1 cellular context compared by ENCODE assay signal in genomic region chr5:155714435-155714834, GRCh38.
A peak's percentile ranks its signal among the peaks of the same experiment; 100 is the strongest.
TF ChIP-seq lines count a peak whose summit lies in the region.
"Not testable (repeated sequence)": the region's sequence is repeated elsewhere in the genome, so short reads cannot be mapped to it uniquely, and the experiment has no call there.

No MANE protein-coding gene starts in this region.

- CTCF ChIA-PET in HEK293 (lab: Yijun Ruan, JAX): not testable (repeated sequence)

- POLR2A ChIA-PET in HEK293 (lab: Yijun Ruan, JAX): not testable (repeated sequence)

- H3K9me3 ChIP-seq in HEK293 (ENCODE audit: control insufficient read depth, insufficient read depth, low read depth, low read length): not testable (repeated sequence)

- H3K4me3 ChIP-seq in HEK293 (ENCODE audit: low read depth, low read length): not testable (repeated sequence)

- not testable (repeated sequence) for H3K4me1 ChIP-seq in HEK293 (ENCODE audit: control insufficient read depth, insufficient read depth, low read length)

- not testable (repeated sequence) for TF ChIP-seq CTCF in HEK293 (tag by site-specific recombination; IDR thresholded peaks at IDR 0.05)

- H3K27ac ChIP-seq in HEK293 (ENCODE audit: extremely low read depth, low read depth, low read length): not testable (repeated sequence)

- not testable (repeated sequence) for H3K36me3 ChIP-seq in HEK293 (ENCODE audit: control insufficient read depth in 2 of 2, insufficient read depth in 1 of 2, low read length in 2 of 2)

TF ChIP-seq in HEK293, 187 proteins besides CTCF, POLR2A, EP300 and RAD21:
- TF ChIP-seq SCRT2 (tag by site-specific recombination; IDR thresholded peaks at IDR 0.05): peak; percentile 59
- peak; percentile 69; the same call in 1 of the 2 replicates for TF ChIP-seq SCRT1 (tag by site-specific recombination; IDR thresholded peaks at IDR 0.05; ENCODE audit: borderline replicate concordance)
TF ChIP-seq in HEK293: peak in this region for 2; not testable (repeated sequence) for 185.
